Comparison of ENCODE assay signal across 9 cellular contexts in genomic region chr10:132463333-132464255, GRCh38.
DNase-seq lines count a peak whose midpoint lies in the region; ATAC-seq and TF ChIP-seq lines count a peak whose summit lies in the region.
"Had no signal": no experiment of that assay in that cellular context is flagged by ENCODE, and none has a peak within 500 bp of the region (broad histone marks: within the 10 kb centered on the region; RNA-seq: fewer than 3 reads in every experiment).

No MANE protein-coding gene starts in this region.

- in situ Hi-C loops in SK-MEL-5 (cut with HindIII; ENCODE audit: low pct_unique_long_range_greater_than_20kb, low sequenced_read_pairs), result no loop called here

- POLR2A ChIA-PET in BJ (lab: Charles Lee), result no interaction called here

- H3K27me3 Mint-ChIP-seq in glutamatergic neuron (ENCODE audit: unreplicated experiment), result peaks cover 2% of the 10 kb centered on the region

- intact Hi-C loops in psoas muscle (cut with DNase I), result loop anchor here in 1 of 2 donors (2.0 kb wide), 1 partner anchor 73 kb away; the partner anchor contains the start of gene INPP5A

- no peaks in the 10 kb centered on the region for H3K36me3 Mint-ChIP-seq in glutamatergic neuron (ENCODE audit: unreplicated experiment)

- ATAC-seq in psoas muscle (peak; percentile 53 to 67 (median 56)), GM18502 (IDR thresholded peaks at IDR 0.05; ENCODE audit: poor library complexity, unreplicated experiment) (no peak)
- ATAC-seq in activated CD4-positive, CD25-positive, alpha-beta regulatory T cell treated with anti-CD3 and anti-CD28 coated beads, Interleukin-2, amount 50 U/mL, for 24 hours, result no peak

- H3K27me3 ChIP-seq in BJ (ENCODE audit: control insufficient read depth, insufficient read depth, low read length) (no peaks in the 10 kb centered on the region), psoas muscle (ENCODE audit: insufficient read depth in 3 of 3, low read length in 2 of 3) (no peaks in the 10 kb centered on the region)

- no peaks in the 10 kb centered on the region for H3K9me3 ChIP-seq in psoas muscle

- no peak overlapping the region for H3K4me3 Mint-ChIP-seq in glutamatergic neuron (ENCODE audit: unreplicated experiment)

- TF ChIP-seq CTCF in BJ (IDR thresholded peaks at IDR 0.05; ENCODE audit: insufficient read depth, low read depth, low read length) (peak; percentile 31; the same call in 1 of the 2 replicates), fibroblast of the aortic adventitia (IDR thresholded peaks at IDR 0.05; ENCODE audit: insufficient read depth, low read length) (peak; percentile 51), psoas muscle (IDR thresholded peaks at IDR 0.05) (peak; percentile 30), glutamatergic neuron (IDR thresholded peaks at IDR 0.05; ENCODE audit: partially characterized antibody, unreplicated experiment) (no peak)

- WGBS in psoas muscle, 3 donors, result 44 to 68% (median 49%) methylated on average over 30 of the region's 30 CpGs

- H3K4me3 ChIP-seq in BJ (ENCODE audit: low read depth, low read length) (no peak overlapping the region), fibroblast of the aortic adventitia (ENCODE audit: low read depth, low read length) (no peak overlapping the region), psoas muscle (peak overlapping the region; percentile 27)

- no peaks in the 10 kb centered on the region for H3K9me3 Mint-ChIP-seq in glutamatergic neuron (ENCODE audit: unreplicated experiment)

- peak overlapping the region; percentile 89 for H3K27ac ChIP-seq in psoas muscle

- no peaks in the 10 kb centered on the region for H3K4me1 Mint-ChIP-seq in glutamatergic neuron (ENCODE audit: low read depth, unreplicated experiment)

- CTCF ChIA-PET in BJ (lab: Yijun Ruan, JAX), result interaction anchor here (0.8 to 2.1 kb wide), 8 partner anchors 9 to 191 kb away, joined by 3 to 9 read pairs (median 4); no protein-coding TSS in a partner anchor

- no peaks in the 10 kb centered on the region for H3K36me3 ChIP-seq in BJ (ENCODE audit: control insufficient read depth, insufficient read depth, low read length)
- no peaks in the 10 kb centered on the region for H3K36me3 ChIP-seq in psoas muscle (ENCODE audit: insufficient read depth in 1 of 2, low read depth in 1 of 2)

- H3K27ac Mint-ChIP-seq in glutamatergic neuron (ENCODE audit: unreplicated experiment), result no peak overlapping the region

- H3K4me1 ChIP-seq in psoas muscle, result peaks cover 27% of the 10 kb centered on the region

- DNase-seq in BJ (ENCODE audit: low read depth), result no peak
- DNase-seq in SK-MEL-5 (ENCODE audit: low read depth, low spot score), result peak; percentile 32
- peak; percentile 47 for DNase-seq in fibroblast of the aortic adventitia (ENCODE audit: low read depth)
- peak; percentile 41 to 64 for DNase-seq in psoas muscle
- DNase-seq in glutamatergic neuron, result no peak
- no peak for DNase-seq in HCEC 1CT
- DNase-seq: NCI-H187 had no signal

Comparison
In these comparisons a context has a peak if more than half of its experiments do, and no peak if none do; other contexts are left out.
1. DNase-seq: peak in SK-MEL-5 (single experiment), fibroblast of the aortic adventitia (single experiment) and psoas muscle (2 of 2); none in BJ (single experiment), glutamatergic neuron (single experiment) and HCEC 1CT (single experiment).
2. ATAC-seq: peak in psoas muscle (4 of 4); none in activated CD4-positive, CD25-positive, alpha-beta regulatory T cell treated with anti-CD3 and anti-CD28 coated beads, Interleukin-2, amount 50 U/mL, for 24 hours (0 of 2) and GM18502 (single experiment).